ENCODE assay signal across 27 cellular contexts in the genomic region with DNA sequence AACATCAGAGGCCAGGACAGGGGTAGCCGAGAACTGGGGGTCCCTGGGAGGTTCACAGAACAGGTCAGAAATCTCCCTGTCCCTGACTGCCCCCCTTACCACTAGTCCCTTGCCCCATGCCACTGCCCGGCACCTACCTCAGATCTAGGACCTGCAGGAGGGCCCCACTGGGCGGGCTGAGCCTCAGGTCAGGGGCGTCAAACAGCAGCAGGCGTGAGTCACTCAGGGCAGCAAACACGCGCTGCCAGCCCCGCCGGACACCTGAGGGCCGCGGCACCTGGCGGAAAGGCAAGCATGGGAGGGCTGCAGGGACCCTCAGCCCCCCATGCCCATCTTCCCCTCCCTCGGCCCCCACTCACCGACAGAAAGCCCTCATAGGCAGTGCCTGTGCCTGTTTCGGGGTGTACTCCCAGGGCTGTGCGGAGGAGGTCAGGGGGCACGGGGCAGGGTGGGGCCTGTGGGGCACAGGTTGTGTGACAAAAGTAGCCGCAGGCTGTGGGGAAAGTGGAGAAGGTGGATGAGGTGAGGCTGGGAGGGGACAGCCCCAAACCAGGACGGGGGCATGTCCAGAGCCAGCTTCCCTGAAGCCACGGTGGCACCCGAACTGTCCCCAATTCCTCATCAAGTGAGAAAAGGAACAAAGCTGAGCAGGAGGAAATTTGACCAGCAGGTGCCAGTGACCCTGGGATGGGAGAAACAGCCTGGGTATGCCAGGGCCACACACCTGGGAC.
"Had no signal": no experiment of that assay in that cellular context is flagged by ENCODE, and none has a peak within 500 bp of the region (broad histone marks: within the 10 kb centered on the region; RNA-seq: fewer than 3 reads in every experiment).

No MANE protein-coding gene starts in this region.

- H3K4me1 Mint-ChIP-seq: mesothelial cell of epicardium, neural crest cell had no signal

- H3K36me3 Mint-ChIP-seq: natural killer cell treated with Interleukin-12 subunit alpha and Interleukin-12 subunit beta and Interleukin-15 and Interleukin-18, amount 100 ng/mL, for 72 hours; stimulated activated effector memory CD8-positive, alpha-beta T cell treated with anti-CD3 and anti-CD28 coated beads, Interleukin-12 subunit alpha, Interleukin-12 subunit beta, amount 100 ng/mL, for 72 hours had no signal

- H3K36me3 ChIP-seq: heart left ventricle, left ventricle myocardium inferior, thoracic aorta had no signal

- H3K9me3 ChIP-seq: heart left ventricle, left ventricle myocardium inferior, pancreas, prostate gland, suprapubic skin, thoracic aorta, tibial artery, vagina had no signal

- H3K4me3 Mint-ChIP-seq: immature natural killer cell; mesothelial cell of epicardium; naive B cell; natural killer cell treated with Interleukin-12 subunit alpha and Interleukin-12 subunit beta and Interleukin-15 and Interleukin-18, amount 100 ng/mL, for 72 hours; neural crest cell; stimulated activated effector memory CD8-positive, alpha-beta T cell treated with anti-CD3 and anti-CD28 coated beads, Interleukin-12 subunit alpha, Interleukin-12 subunit beta, amount 100 ng/mL, for 72 hours; stimulated activated naive CD8-positive, alpha-beta T cell treated with anti-CD3 and anti-CD28 coated beads, Interleukin-15, Interleukin-2, amounts not matched to agents 100 ng/mL and 50 ng/mL, for 24 hours; type B pancreatic cell had no signal

- H3K27ac ChIP-seq: heart left ventricle, left ventricle myocardium inferior, pancreas, prostate gland, skin epidermis, suprapubic skin, thoracic aorta, tibial artery, vagina had no signal

- ATAC-seq: heart left ventricle; natural killer cell treated with Interleukin-12 subunit alpha and Interleukin-12 subunit beta and Interleukin-15 and Interleukin-18, amount 100 ng/mL, for 72 hours; pancreas; right cardiac atrium; sciatic nerve; stimulated activated effector memory CD8-positive, alpha-beta T cell treated with anti-CD3 and anti-CD28 coated beads, Interleukin-12 subunit alpha, Interleukin-12 subunit beta, amount 100 ng/mL, for 72 hours had no signal

- H3K27me3 ChIP-seq: heart left ventricle, pancreas, suprapubic skin, tibial artery, vagina had no signal

- H3K27me3 Mint-ChIP-seq: naive B cell; natural killer cell treated with Interleukin-12 subunit alpha and Interleukin-12 subunit beta and Interleukin-15 and Interleukin-18, amount 100 ng/mL, for 72 hours; stimulated activated naive CD8-positive, alpha-beta T cell treated with anti-CD3 and anti-CD28 coated beads, Interleukin-15, Interleukin-2, amounts not matched to agents 100 ng/mL and 50 ng/mL, for 24 hours; type B pancreatic cell had no signal

- H3K4me1 ChIP-seq: heart left ventricle, left ventricle myocardium inferior, pancreas, prostate gland, vagina had no signal

- H3K9me3 Mint-ChIP-seq: immature natural killer cell; mesothelial cell of epicardium; naive B cell; natural killer cell treated with Interleukin-12 subunit alpha and Interleukin-12 subunit beta and Interleukin-15 and Interleukin-18, amount 100 ng/mL, for 72 hours; neural crest cell; stimulated activated effector memory CD8-positive, alpha-beta T cell treated with anti-CD3 and anti-CD28 coated beads, Interleukin-12 subunit alpha, Interleukin-12 subunit beta, amount 100 ng/mL, for 72 hours; stimulated activated naive CD8-positive, alpha-beta T cell treated with anti-CD3 and anti-CD28 coated beads, Interleukin-15, Interleukin-2, amounts not matched to agents 100 ng/mL and 50 ng/mL, for 24 hours; type B pancreatic cell had no signal

- H3K4me3 ChIP-seq: heart left ventricle, left ventricle myocardium inferior, lung, pancreas, prostate gland, skin epidermis, suprapubic skin, thoracic aorta, tibial artery, vagina had no signal

- DNase-seq: hypothalamus; immature natural killer cell; kidney; left ventricle myocardium inferior; mesendoderm; naive B cell; posterior cingulate gyrus; retina; right cardiac atrium; stimulated activated CD4-positive, alpha-beta T cell treated with anti-CD3 and anti-CD28 coated beads, Interleukin-4, amount 100 ng/mL, for 24 hours; stimulated activated naive CD4-positive, alpha-beta T cell; tibial artery had no signal

- H3K27ac Mint-ChIP-seq: immature natural killer cell; mesothelial cell of epicardium; naive B cell; natural killer cell treated with Interleukin-12 subunit alpha and Interleukin-12 subunit beta and Interleukin-15 and Interleukin-18, amount 100 ng/mL, for 72 hours; stimulated activated naive CD8-positive, alpha-beta T cell treated with anti-CD3 and anti-CD28 coated beads, Interleukin-15, Interleukin-2, amounts not matched to agents 100 ng/mL and 50 ng/mL, for 24 hours; type B pancreatic cell had no signal
